Comparison of ENCODE assay signal across 13 cellular contexts in genomic region chr12:24860546-24860945, GRCh38.
"Had no signal": no experiment of that assay in that cellular context is flagged by ENCODE, and none has a peak within 500 bp of the region (broad histone marks: within the 10 kb centered on the region; RNA-seq: fewer than 3 reads in every experiment).

No MANE protein-coding gene starts in this region.

- H3K4me1 Mint-ChIP-seq: neural crest cell had no signal

- H3K27ac ChIP-seq: dorsolateral prefrontal cortex, prostate gland, right atrium auricular region, tibial artery, vagina had no signal

- H3K9me3 ChIP-seq: prostate gland, right atrium auricular region, tibial artery, vagina had no signal

- H3K4me1 ChIP-seq: prostate gland, right atrium auricular region, vagina had no signal

- H3K4me3 ChIP-seq: dorsolateral prefrontal cortex, prostate gland, right atrium auricular region, tibial artery, vagina had no signal

- H3K4me3 Mint-ChIP-seq: activated CD4-positive, alpha-beta T cell treated with anti-CD3 and anti-CD28 coated beads for 36 hours; activated naive CD8-positive, alpha-beta T cell treated with anti-CD3 and anti-CD28 coated beads for 36 hours; neural crest cell had no signal

- H3K36me3 ChIP-seq: prostate gland, right atrium auricular region, tibial artery, vagina had no signal

- H3K27me3 ChIP-seq: dorsolateral prefrontal cortex, right atrium auricular region, tibial artery, vagina had no signal

- DNase-seq: activated CD4-positive, alpha-beta T cell treated with anti-CD3 and anti-CD28 coated beads for 36 hours; activated CD4-positive, alpha-beta T cell treated with anti-CD3 and anti-CD28 coated beads, Interleukin-2, amount 50 U/mL, for 48 hours; activated naive CD8-positive, alpha-beta T cell treated with anti-CD3 and anti-CD28 coated beads for 36 hours; dorsolateral prefrontal cortex; head of caudate nucleus; left ventricle myocardium superior; stimulated activated CD4-positive, alpha-beta T cell treated with anti-CD3 and anti-CD28 coated beads, Interleukin-2, amount 100 ng/mL, for 24 hours; stimulated activated naive CD4-positive, alpha-beta T cell treated with Interleukin-2 at 50 U/mL for 16 hours; tibial artery had no signal

- H3K27me3 Mint-ChIP-seq: activated CD4-positive, alpha-beta T cell treated with anti-CD3 and anti-CD28 coated beads for 36 hours; activated naive CD8-positive, alpha-beta T cell treated with anti-CD3 and anti-CD28 coated beads for 36 hours had no signal

- H3K27ac Mint-ChIP-seq: activated CD4-positive, alpha-beta T cell treated with anti-CD3 and anti-CD28 coated beads for 36 hours; activated naive CD8-positive, alpha-beta T cell treated with anti-CD3 and anti-CD28 coated beads for 36 hours had no signal
